ENCODE assay signal across 15 cellular contexts in the genomic region with DNA sequence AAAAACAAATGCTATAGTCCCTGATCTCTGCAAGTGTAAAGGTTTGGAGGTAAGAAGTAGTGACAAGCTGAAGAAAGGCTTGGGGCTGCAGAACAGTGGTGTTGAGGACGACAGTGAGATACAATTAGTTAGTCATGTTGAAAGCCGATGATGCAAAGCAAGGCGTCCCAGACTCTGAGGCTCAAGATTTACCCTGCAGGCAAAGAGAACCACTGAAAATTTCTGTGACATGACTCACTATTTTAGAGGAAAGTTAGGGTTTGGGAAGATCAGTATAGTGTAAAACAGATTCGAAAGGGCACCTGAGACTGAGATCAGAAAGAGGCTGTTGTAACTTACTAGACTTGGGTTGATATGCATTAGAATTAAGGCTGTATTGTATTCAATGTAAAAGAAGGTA.
DNase-seq lines count a peak whose midpoint lies in the region; FAIRE-seq and TF ChIP-seq lines count a peak whose summit lies in the region.
"Had no signal": no experiment of that assay in that cellular context is flagged by ENCODE, and none has a peak within 500 bp of the region (broad histone marks: within the 10 kb centered on the region; RNA-seq: fewer than 3 reads in every experiment).

No MANE protein-coding gene starts in this region.

- intact Hi-C loops in prostate gland (cut with DNase I): no loop called here

- no peaks in the 10 kb centered on the region for H3K36me3 ChIP-seq in astrocyte (ENCODE audit: insufficient read depth, low read length)
- no peaks in the 10 kb centered on the region for H3K36me3 ChIP-seq in prostate gland
- H3K36me3 ChIP-seq: BE2C, lower lobe of right lung had no signal

- H3K4me3 Mint-ChIP-seq in astrocyte (ENCODE audit: unreplicated experiment): no peak overlapping the region
- H3K4me3 Mint-ChIP-seq: GM23338 had no signal

- no peaks in the 10 kb centered on the region for H3K27me3 Mint-ChIP-seq in astrocyte (ENCODE audit: low read depth, unreplicated experiment)

- no peak overlapping the region for H2AFZ ChIP-seq in astrocyte (ENCODE audit: low read depth, low read length)
- H2AFZ ChIP-seq: GM23338 had no signal

- no peak for TF ChIP-seq CTCF in astrocyte (IDR thresholded peaks at IDR 0.05; ENCODE audit: insufficient read depth, low read depth, low read length)
- TF ChIP-seq CTCF in prostate gland (IDR thresholded peaks at IDR 0.05): no peak

- peak; percentile 98 for FAIRE-seq in astrocyte (lab: Jason Lieb, UNC)

- H3K9ac ChIP-seq in astrocyte (ENCODE audit: low read length): no peak overlapping the region

- H3K4me1 Mint-ChIP-seq in astrocyte (ENCODE audit: low read depth, unreplicated experiment): peaks cover 15% of the 10 kb centered on the region

- H3K79me2 ChIP-seq in astrocyte (ENCODE audit: insufficient read depth, low read length): no peaks in the 10 kb centered on the region

- no peaks in the 10 kb centered on the region for H3K4me1 ChIP-seq in astrocyte (ENCODE audit: insufficient read depth, low read length)
- no peaks in the 10 kb centered on the region for H3K4me1 ChIP-seq in prostate gland (replicated peaks)
- H3K4me1 ChIP-seq: BE2C, lower lobe of right lung had no signal

- no peak for TF ChIP-seq POLR2A in prostate gland (IDR thresholded peaks at IDR 0.05)

- H3K27me3 ChIP-seq in astrocyte (ENCODE audit: insufficient read depth, low read length): no peaks in the 10 kb centered on the region
- H3K27me3 ChIP-seq in prostate gland (replicated peaks; ENCODE audit: insufficient read depth): no peaks in the 10 kb centered on the region
- H3K27me3 ChIP-seq: BE2C had no signal

- H3K9me3 ChIP-seq in astrocyte (ENCODE audit: insufficient read depth, low read depth, low read length) (no peaks in the 10 kb centered on the region), prostate gland (no peaks in the 10 kb centered on the region)
- H3K9me3 ChIP-seq: BE2C, lower lobe of right lung had no signal

- no peaks in the 10 kb centered on the region for H4K20me1 ChIP-seq in astrocyte (ENCODE audit: insufficient read depth, low read length)

- DNase-seq in COLO829 (ENCODE audit: low spot score) (peak; percentile 19), HS-5 (ENCODE audit: low read depth) (peak; percentile 28), astrocyte (ENCODE audit: low read depth) (peak; percentile 68), iPS-NIHi7 (ENCODE audit: extremely low spot score) (peak; percentile 23), NK-92 (lab: John Stamatoyannopoulos, UW; ENCODE audit: unreplicated experiment) (no peak), prostate gland (ENCODE audit: low spot score) (no peak), cerebellar cortex (ENCODE audit: low spot score) (no peak), GF-D8 (lab: John Stamatoyannopoulos, UW) (no peak)
- DNase-seq: BE2C; lower lobe of right lung; NCI-H2029 treated with DMSO at 0.1 percent for 48 hours; occipital lobe; stimulated activated CD4-positive, alpha-beta T cell treated with anti-CD3 and anti-CD28 coated beads, Interleukin-12 subunit alpha, Interleukin-12 subunit beta, amount 100 ng/mL, for 4 hours had no signal

- H3K27ac Mint-ChIP-seq in astrocyte (ENCODE audit: unreplicated experiment): peak overlapping the region; percentile 73
- H3K27ac Mint-ChIP-seq: activated naive CD4-positive, alpha-beta T cell treated with anti-CD3 and anti-CD28 coated beads, Interleukin-2, amount 50 U/mL, for 72 hours; GM23338 had no signal

- H3K4me3 ChIP-seq in astrocyte (ENCODE audit: insufficient read depth, low read depth, low read length): no peak overlapping the region
- H3K4me3 ChIP-seq in prostate gland: no peak overlapping the region
- H3K4me3 ChIP-seq: GM23338, lower lobe of right lung had no signal

- H3K4me2 ChIP-seq in astrocyte (ENCODE audit: low read length): peak overlapping the region; percentile 25
- H3K4me2 ChIP-seq: GM23338 had no signal

- no peaks in the 10 kb centered on the region for H3K36me3 Mint-ChIP-seq in astrocyte (ENCODE audit: low read depth, unreplicated experiment)
- H3K36me3 Mint-ChIP-seq: activated naive CD4-positive, alpha-beta T cell treated with anti-CD3 and anti-CD28 coated beads, Interleukin-2, amount 50 U/mL, for 72 hours had no signal

- peaks cover 4% of the 10 kb centered on the region for H3K9me3 Mint-ChIP-seq in astrocyte (ENCODE audit: unreplicated experiment)
- H3K9me3 Mint-ChIP-seq: activated naive CD4-positive, alpha-beta T cell treated with anti-CD3 and anti-CD28 coated beads, Interleukin-2, amount 50 U/mL, for 72 hours; GM23338 had no signal

- H3K27ac ChIP-seq in astrocyte (ENCODE audit: low read depth, low read length): no peak overlapping the region
- H3K27ac ChIP-seq in prostate gland: no peak overlapping the region
- H3K27ac ChIP-seq: lower lobe of right lung had no signal

- 69% methylated on average over 4 of the region's 4 CpGs for WGBS in prostate gland

Comparison
In these comparisons a context has a peak if more than half of its experiments do, and no peak if none do; other contexts are left out.
1. DNase-seq: peak in COLO829 (single experiment), HS-5 (single experiment), astrocyte (single experiment) and iPS-NIHi7 (single experiment); none in NK-92 (single experiment), prostate gland (single experiment), cerebellar cortex (single experiment) and GF-D8 (single experiment).